ENCODE assay signal across 19 cellular contexts in genomic region chr14:45290547-45290946, GRCh38.
"Had no signal": no experiment of that assay in that cellular context is flagged by ENCODE, and none has a peak within 500 bp of the region (broad histone marks: within the 10 kb centered on the region; RNA-seq: fewer than 3 reads in every experiment).

No MANE protein-coding gene starts in this region.

- H3K27ac ChIP-seq: esophagus squamous epithelium, gastroesophageal sphincter, left ventricle myocardium inferior, lower lobe of right lung, right atrium auricular region, tibial artery, upper lobe of left lung, vagina had no signal

- H3K27me3 ChIP-seq: esophagus squamous epithelium, gastroesophageal sphincter, right atrium auricular region, tibial artery, upper lobe of left lung, vagina had no signal

- DNase-seq: dermis blood vessel endothelial cell; esophagus squamous epithelium; foreskin fibroblast; glutamatergic neuron; immature natural killer cell; left ventricle myocardium inferior; lower lobe of right lung; natural killer cell; small intestine; stimulated activated CD4-positive, alpha-beta T cell treated with anti-CD3 and anti-CD28 coated beads, Interleukin-2, amount 100 ng/mL, for 48 hours; stimulated activated naive CD4-positive, alpha-beta T cell treated with Interleukin-2 at 50 U/mL for 16 hours; tibial artery; upper lobe of left lung had no signal

- H3K9me3 ChIP-seq: esophagus squamous epithelium, gastroesophageal sphincter, left ventricle myocardium inferior, lower lobe of right lung, right atrium auricular region, tibial artery, upper lobe of left lung, vagina had no signal

- H3K4me1 Mint-ChIP-seq: immature natural killer cell, memory B cell, mesothelial cell of epicardium had no signal

- H3K36me3 ChIP-seq: esophagus squamous epithelium, gastroesophageal sphincter, left ventricle myocardium inferior, lower lobe of right lung, right atrium auricular region, tibial artery, upper lobe of left lung, vagina had no signal

- H3K9me3 Mint-ChIP-seq: memory B cell, mesothelial cell of epicardium, neural crest cell had no signal

- H3K4me1 ChIP-seq: esophagus squamous epithelium, gastroesophageal sphincter, left ventricle myocardium inferior, lower lobe of right lung, right atrium auricular region, tibial artery, upper lobe of left lung, vagina had no signal

- H3K27ac Mint-ChIP-seq: immature natural killer cell, memory B cell, mesothelial cell of epicardium, natural killer cell had no signal

- H3K4me3 ChIP-seq: esophagus squamous epithelium, gastroesophageal sphincter, left ventricle myocardium inferior, lower lobe of right lung, right atrium auricular region, tibial artery, upper lobe of left lung, vagina had no signal

- ATAC-seq: gastroesophageal sphincter, lower lobe of right lung, natural killer cell had no signal

- H3K4me3 Mint-ChIP-seq: memory B cell, mesothelial cell of epicardium, natural killer cell, neural crest cell had no signal
